In the genomic region with DNA sequence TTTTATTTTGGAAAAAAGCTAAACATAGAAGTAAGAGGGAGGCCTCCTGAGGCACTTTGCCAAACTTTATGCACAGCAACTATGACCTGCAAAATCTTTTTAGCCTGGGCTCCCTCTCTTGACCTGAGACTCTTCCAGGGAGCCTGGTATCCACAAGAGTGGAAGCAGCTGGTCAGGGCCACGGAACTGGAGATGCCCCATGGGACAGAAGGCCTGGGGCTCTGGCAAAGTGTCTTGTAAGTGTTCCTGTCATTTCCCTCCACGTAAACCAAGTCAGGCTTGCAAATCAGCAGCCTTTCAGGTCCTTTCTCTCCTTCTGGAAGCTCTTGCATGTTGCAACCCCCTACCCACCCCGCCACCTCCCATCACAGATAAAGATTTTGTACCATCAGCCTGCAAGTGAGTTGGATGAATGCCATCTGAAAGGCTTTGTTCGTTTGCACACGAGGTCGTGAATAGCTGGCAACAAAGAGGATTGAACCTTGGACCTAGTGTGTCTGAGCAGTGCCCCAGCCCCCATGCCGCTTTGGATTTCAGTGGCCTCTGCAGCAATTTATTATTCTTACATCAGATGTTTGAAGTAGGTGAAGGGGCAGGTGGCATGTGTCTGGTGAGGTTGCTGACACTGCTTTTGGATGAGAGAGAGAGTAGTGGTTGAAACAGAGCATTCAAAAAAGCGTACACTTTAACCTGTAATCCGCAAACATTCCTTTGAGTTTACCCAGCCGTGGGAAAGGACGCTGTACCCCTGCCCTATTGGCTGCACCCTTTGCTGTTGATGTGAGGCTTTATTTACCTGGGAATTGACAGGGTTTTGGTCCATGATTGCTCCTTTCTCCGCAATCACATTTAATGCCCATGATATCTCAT, we compare ENCODE assay signal across 12 cellular contexts.
DNase-seq lines count a peak whose midpoint lies in the region; ATAC-seq and TF ChIP-seq lines count a peak whose summit lies in the region.
"Had no signal": no experiment of that assay in that cellular context is flagged by ENCODE, and none has a peak within 500 bp of the region (broad histone marks: within the 10 kb centered on the region; RNA-seq: fewer than 3 reads in every experiment).

No MANE protein-coding gene starts in this region.

- H3K27ac ChIP-seq in left ventricle myocardium inferior (replicated peaks) (peak overlapping the region; percentile 31), SJCRH30 (no peak overlapping the region), smooth muscle cell (ENCODE audit: low read depth) (no peak overlapping the region)
- H3K27ac ChIP-seq: tibial artery had no signal

- H3K4me1 ChIP-seq in left ventricle myocardium inferior (peaks cover 71% of the 10 kb centered on the region), SJCRH30 (peaks cover 4% of the 10 kb centered on the region; the same call in 1 of the 2 replicates), smooth muscle cell (ENCODE audit: low read depth) (peaks cover 27% of the 10 kb centered on the region)

- H3K79me2 ChIP-seq in smooth muscle cell (ENCODE audit: low read depth), result peaks cover 90% of the 10 kb centered on the region

- H3K9ac ChIP-seq in smooth muscle cell (ENCODE audit: low read depth), result no peak overlapping the region

- no peak overlapping the region for H3K4me2 ChIP-seq in smooth muscle cell

- H3K27me3 ChIP-seq in left ventricle myocardium inferior (ENCODE audit: low read depth) (no peaks in the 10 kb centered on the region), SJCRH30 (no peaks in the 10 kb centered on the region), smooth muscle cell (ENCODE audit: low read depth) (no peaks in the 10 kb centered on the region)
- H3K27me3 ChIP-seq: tibial artery had no signal

- H3F3A ChIP-seq in smooth muscle cell (ENCODE audit: low read depth), result peaks cover 6% of the 10 kb centered on the region

- H3K9me3 ChIP-seq in left ventricle myocardium inferior (replicated peaks) (peaks cover 6% of the 10 kb centered on the region), SJCRH30 (replicated peaks) (no peaks in the 10 kb centered on the region), smooth muscle cell (replicated peaks; ENCODE audit: low read depth) (no peaks in the 10 kb centered on the region)
- H3K9me3 ChIP-seq: tibial artery had no signal

- no peak for TF ChIP-seq CTCF in left ventricle myocardium inferior (IDR thresholded peaks at IDR 0.05; ENCODE audit: borderline replicate concordance)
- no peak for TF ChIP-seq CTCF in smooth muscle cell (IDR thresholded peaks at IDR 0.05; ENCODE audit: borderline replicate concordance, insufficient read depth, poor library complexity, severe bottlenecking)

- intact Hi-C loops in left ventricle myocardium inferior (cut with micrococcal nuclease) (no loop called here), cardiac septum (cut with DNase I) (loop anchor here (5.0 kb wide), 1 partner anchor 91 kb away; the partner anchor contains the start of gene GALNT2)

- ATAC-seq in left lobe of liver, result peak; percentile 76
- no peak for ATAC-seq in HG02981 (IDR thresholded peaks at IDR 0.05; ENCODE audit: unreplicated experiment)

- peaks cover 90% of the 10 kb centered on the region for H4K20me1 ChIP-seq in smooth muscle cell (ENCODE audit: low read depth)

- no peak overlapping the region for H2AFZ ChIP-seq in smooth muscle cell (ENCODE audit: low read depth)

- H3K4me3 ChIP-seq in left ventricle myocardium inferior, result no peak overlapping the region
- no peak overlapping the region for H3K4me3 ChIP-seq in SJCRH30
- no peak overlapping the region for H3K4me3 ChIP-seq in smooth muscle cell
- H3K4me3 ChIP-seq: tibial artery had no signal

- DNase-seq in left ventricle myocardium inferior (no peak), cardiac septum (ENCODE audit: low spot score) (no peak), SJCRH30 (peak; percentile 44 to 59), left lobe of liver (ENCODE audit: low spot score) (peak; percentile 90), smooth muscle cell (lab: John Stamatoyannopoulos, UW; ENCODE audit: unreplicated experiment) (no peak), putamen (ENCODE audit: low spot score) (no peak), UCSD-AML1 (lab: John Stamatoyannopoulos, UW; ENCODE audit: unreplicated experiment) (no peak)
- DNase-seq: activated naive CD4-positive, alpha-beta T cell treated with anti-CD3 and anti-CD28 coated beads for 36 hours; NCI-H226; T-helper 2 cell; tibial artery had no signal

- H3K36me3 ChIP-seq in left ventricle myocardium inferior (no peaks in the 10 kb centered on the region), SJCRH30 (peaks cover 2% of the 10 kb centered on the region; the same call in 1 of the 2 replicates), smooth muscle cell (ENCODE audit: low read depth) (no peaks in the 10 kb centered on the region)
- H3K36me3 ChIP-seq: tibial artery had no signal

- 84% methylated on average over 12 of the region's 12 CpGs for WGBS in smooth muscle cell (ENCODE audit: low lambda C conversion rate)

Comparison
In these comparisons a context has a peak if more than half of its experiments do, and no peak if none do; other contexts are left out.
1. DNase-seq: peak in SJCRH30 (2 of 2) and left lobe of liver (single experiment); none in left ventricle myocardium inferior (single experiment), cardiac septum (single experiment), smooth muscle cell (single experiment), putamen (single experiment) and UCSD-AML1 (single experiment).